ENCODE assay signal across 1 cellular context in the genomic region with DNA sequence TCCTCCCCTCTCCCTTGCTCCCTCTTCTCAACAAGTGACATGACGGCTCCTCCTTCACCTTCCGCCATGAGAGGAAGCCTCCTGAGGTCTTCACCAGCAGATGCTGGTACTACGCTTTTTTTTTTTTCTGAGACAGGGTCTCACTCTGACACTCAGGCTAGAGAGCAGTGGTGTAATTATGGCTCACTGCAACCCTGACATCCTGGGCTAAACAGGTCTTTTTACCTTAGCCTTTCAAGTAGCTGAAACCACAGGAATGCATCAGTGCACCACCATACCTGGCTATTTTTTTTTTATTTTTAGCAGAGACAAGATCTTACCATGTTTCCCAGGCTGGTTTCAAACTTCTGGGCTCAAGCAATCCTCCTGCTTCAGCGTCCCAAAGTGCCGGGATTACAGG.
TF ChIP-seq lines count a peak whose summit lies in the region.

No MANE protein-coding gene starts in this region.

TF ChIP-seq in IMR-90, 13 proteins besides CTCF, POLR2A, EP300 and RAD21 (continued from another document):
- TF ChIP-seq, protein P1, sequence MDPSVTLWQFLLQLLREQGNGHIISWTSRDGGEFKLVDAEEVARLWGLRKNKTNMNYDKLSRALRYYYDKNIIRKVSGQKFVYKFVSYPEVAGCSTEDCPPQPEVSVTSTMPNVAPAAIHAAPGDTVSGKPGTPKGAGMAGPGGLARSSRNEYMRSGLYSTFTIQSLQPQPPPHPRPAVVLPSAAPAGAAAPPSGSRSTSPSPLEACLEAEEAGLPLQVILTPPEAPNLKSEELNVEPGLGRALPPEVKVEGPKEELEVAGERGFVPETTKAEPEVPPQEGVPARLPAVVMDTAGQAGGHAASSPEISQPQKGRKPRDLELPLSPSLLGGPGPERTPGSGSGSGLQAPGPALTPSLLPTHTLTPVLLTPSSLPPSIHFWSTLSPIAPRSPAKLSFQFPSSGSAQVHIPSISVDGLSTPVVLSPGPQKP (IDR thresholded peaks at IDR 0.05; ENCODE audit: borderline replicate concordance, low read depth, low read length), result no peak
- TF ChIP-seq RFX5 (IDR thresholded peaks at IDR 0.05; ENCODE audit: low read depth, low read length), result no peak
- no peak for TF ChIP-seq CHD1 (IDR thresholded peaks at IDR 0.05; ENCODE audit: low read depth, low read length)
- TF ChIP-seq, protein P2, sequence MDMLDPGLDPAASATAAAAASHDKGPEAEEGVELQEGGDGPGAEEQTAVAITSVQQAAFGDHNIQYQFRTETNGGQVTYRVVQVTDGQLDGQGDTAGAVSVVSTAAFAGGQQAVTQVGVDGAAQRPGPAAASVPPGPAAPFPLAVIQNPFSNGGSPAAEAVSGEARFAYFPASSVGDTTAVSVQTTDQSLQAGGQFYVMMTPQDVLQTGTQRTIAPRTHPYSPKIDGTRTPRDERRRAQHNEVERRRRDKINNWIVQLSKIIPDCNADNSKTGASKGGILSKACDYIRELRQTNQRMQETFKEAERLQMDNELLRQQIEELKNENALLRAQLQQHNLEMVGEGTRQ (IDR thresholded peaks at IDR 0.05; ENCODE audit: low read depth, low read length), result no peak
- no peak for TF ChIP-seq SMC3 (IDR thresholded peaks at IDR 0.05; ENCODE audit: low read depth, low read length)
- no peak for TF ChIP-seq NFE2L2 (IDR thresholded peaks at IDR 0.05; ENCODE audit: low read depth, low read length)
- TF ChIP-seq CEBPB (IDR thresholded peaks at IDR 0.05; ENCODE audit: low read depth, low read length), result no peak
- TF ChIP-seq RCOR1 (IDR thresholded peaks at IDR 0.05; ENCODE audit: insufficient replicate concordance, low read length), result no peak
- no peak for TF ChIP-seq MXI1 (IDR thresholded peaks at IDR 0.05; ENCODE audit: borderline replicate concordance, low read depth, low read length)
- no peak for TF ChIP-seq FOS (IDR thresholded peaks at IDR 0.05; ENCODE audit: low read depth, low read length)
